28 cellular contexts compared by ENCODE assay signal in the genomic region with DNA sequence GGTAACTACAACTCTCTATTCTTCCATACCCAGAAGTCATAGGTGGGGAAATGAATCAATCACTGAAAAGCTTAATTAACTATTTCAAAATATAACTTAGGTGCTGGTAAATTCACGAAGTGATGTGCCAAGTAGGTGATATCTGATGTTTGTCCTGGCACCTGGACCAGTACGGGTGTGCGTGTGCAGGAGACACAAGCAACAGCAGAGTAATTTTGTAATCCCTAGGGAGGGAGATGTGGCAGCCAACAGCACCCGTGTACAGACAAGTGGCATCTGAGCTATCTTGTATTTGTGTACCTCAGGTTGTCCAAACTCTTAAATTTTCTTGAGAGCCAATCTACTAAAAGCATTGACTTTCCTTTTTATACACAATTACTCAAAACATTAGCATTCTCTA.
"Had no signal": no experiment of that assay in that cellular context is flagged by ENCODE, and none has a peak within 500 bp of the region (broad histone marks: within the 10 kb centered on the region; RNA-seq: fewer than 3 reads in every experiment).

No MANE protein-coding gene starts in this region.

- H3K36me3 ChIP-seq: brain microvascular endothelial cell, thoracic aorta had no signal

- H3K27ac ChIP-seq: brain microvascular endothelial cell, heart left ventricle, lower lobe of right lung, neutrophil, skin epidermis, thoracic aorta had no signal

- DNase-seq: activated CD4-positive, alpha-beta memory T cell treated with anti-CD3 and anti-CD28 coated beads, Interleukin-2, amount 10 ng/mL, durations not matched to agents 7 days and 5 days; activated CD4-positive, alpha-beta T cell treated with anti-CD3 and anti-CD28 coated beads, Interleukin-2, amount 10 ng/mL, durations not matched to agents 7 days and 5 days; activated CD8-positive, alpha-beta memory T cell treated with anti-CD3 and anti-CD28 coated beads, Interleukin-2, amount 50 U/mL, for 48 hours; activated gamma-delta T cell treated with Interleukin-2 at 50 U/mL for 16 hours; activated naive CD4-positive, alpha-beta T cell treated with anti-CD3 and anti-CD28 coated beads, Interleukin-2, amount 50 U/mL, for 16 hours; activated T-cell treated with anti-CD3 and anti-CD28 coated beads, Interleukin-2, amount 50 U/mL, for 24 hours; amniotic stem cell; brain microvascular endothelial cell; cortex of kidney; effector memory CD8-positive, alpha-beta T cell; foreskin fibroblast; heart left ventricle; hypothalamus; immature natural killer cell; lower lobe of right lung; nephron progenitor cell; stimulated activated CD4-positive, alpha-beta T cell treated with anti-CD3 and anti-CD28 coated beads, Interleukin-12 subunit alpha, Interleukin-12 subunit beta, amount 100 ng/mL, for 4 hours; stimulated activated CD4-positive, alpha-beta T cell treated with anti-CD3 and anti-CD28 coated beads, Interleukin-4, amount 100 ng/mL, for 1 hour; trophoblast cell had no signal

- H3K27me3 ChIP-seq: brain microvascular endothelial cell, heart left ventricle, neutrophil had no signal

- ATAC-seq: activated CD4-positive, CD25-positive, alpha-beta regulatory T cell treated with anti-CD3 and anti-CD28 coated beads, Interleukin-2, amount 50 U/mL, for 24 hours; activated T-helper 17 cell treated with anti-CD3 and anti-CD28 coated beads, Interleukin-2, amount 50 U/mL, for 72 hours; effector memory CD8-positive, alpha-beta T cell; esophagus mucosa; heart left ventricle; lower lobe of right lung; sciatic nerve had no signal

- H3K9me3 ChIP-seq: heart left ventricle, lower lobe of right lung, neutrophil, thoracic aorta had no signal

- H3K4me1 ChIP-seq: heart left ventricle, lower lobe of right lung had no signal

- H3K4me3 ChIP-seq: heart left ventricle, lower lobe of right lung, skin epidermis, thoracic aorta had no signal

- FAIRE-seq: astrocyte, urothelium cell line had no signal
